30 cellular contexts compared by ENCODE assay signal in genomic region chr18:48460929-48461583, GRCh38. TPM values are rescaled to one million over a fixed set of nuclear protein-coding genes. Genes with fewer than 3 reads are reported as not detected.
A peak's percentile ranks its signal among the peaks of the same experiment; 100 is the strongest.
DNase-seq lines count a peak whose midpoint lies in the region; ATAC-seq, FAIRE-seq and TF ChIP-seq lines count a peak whose summit lies in the region.
"Had no signal": no experiment of that assay in that cellular context is flagged by ENCODE, and none has a peak within 500 bp of the region (broad histone marks: within the 10 kb centered on the region; RNA-seq: fewer than 3 reads in every experiment).

No MANE protein-coding gene starts in this region.

- H3K4ac ChIP-seq in trophoblast cell (ENCODE audit: low read depth, low read length), result no peak overlapping the region

- H3K4me2 ChIP-seq in astrocyte (ENCODE audit: low read length) (no peak overlapping the region), trophoblast cell (ENCODE audit: low read length) (no peak overlapping the region)

- H3K9me3 Mint-ChIP-seq in astrocyte (ENCODE audit: unreplicated experiment), result no peaks in the 10 kb centered on the region
- no peaks in the 10 kb centered on the region for H3K9me3 Mint-ChIP-seq in Calu3 (ENCODE audit: low read depth, unreplicated experiment)
- H3K9me3 Mint-ChIP-seq: activated CD4-positive, alpha-beta memory T cell treated with anti-CD3 and anti-CD28 coated beads, Interleukin-2, amount 10 ng/mL, durations not matched to agents 7 days and 5 days; activated naive CD8-positive, alpha-beta T cell treated with anti-CD3 and anti-CD28 coated beads, Interleukin-2, amount 10 ng/mL, durations not matched to agents 7 days and 5 days; CD8-positive, alpha-beta T cell; naive thymus-derived CD8-positive, alpha-beta T cell; stimulated activated effector memory CD8-positive, alpha-beta T cell treated with anti-CD3 and anti-CD28 coated beads, Interleukin-12 subunit alpha, Interleukin-12 subunit beta, amount 100 ng/mL, for 72 hours had no signal

- TF ChIP-seq CTCF in astrocyte (IDR thresholded peaks at IDR 0.05; ENCODE audit: insufficient read depth, low read depth, low read length) (no peak), foreskin keratinocyte (conservative IDR thresholded peaks at IDR 0.05) (no peak), Calu3 (IDR thresholded peaks at IDR 0.05; ENCODE audit: unreplicated experiment) (no peak)

- H4K12ac ChIP-seq in trophoblast cell (ENCODE audit: low read depth, low read length), result no peak overlapping the region

- intact Hi-C loops in Calu3 (cut with micrococcal nuclease; ENCODE audit: unreplicated experiment), result loop anchor here (10.0 kb wide), 1 partner anchor 526 kb away; the partner anchor contains the start of gene SMAD2

- no peak overlapping the region for H2BK5ac ChIP-seq in trophoblast cell (ENCODE audit: low read depth, low read length, poor library complexity)

- H3K9me3 ChIP-seq in astrocyte (ENCODE audit: insufficient read depth, low read depth, low read length) (no peaks in the 10 kb centered on the region), trophoblast cell (ENCODE audit: insufficient read depth, low read depth, low read length) (no peaks in the 10 kb centered on the region)
- H3K9me3 ChIP-seq: spleen had no signal

- peaks cover 23% of the 10 kb centered on the region for H3K27me3 ChIP-seq in astrocyte (ENCODE audit: insufficient read depth, low read length)
- peaks cover 17% of the 10 kb centered on the region for H3K27me3 ChIP-seq in foreskin keratinocyte
- no peaks in the 10 kb centered on the region for H3K27me3 ChIP-seq in trophoblast cell (ENCODE audit: insufficient read depth, low read length)

- no peak overlapping the region for H3K23ac ChIP-seq in trophoblast cell (ENCODE audit: low read length)

- H3K36me3 ChIP-seq in astrocyte (ENCODE audit: insufficient read depth, low read length) (no peaks in the 10 kb centered on the region), trophoblast cell (ENCODE audit: control insufficient read depth in 1 of 2, insufficient read depth in 2 of 2, low read length in 2 of 2) (no peaks in the 10 kb centered on the region)
- H3K36me3 ChIP-seq: spleen had no signal

- BruUV-seq in Calu3 (replicated peaks; lab: Mats Ljungman, UMichigan), result no TSS peak

- no peak overlapping the region for H2AFZ ChIP-seq in astrocyte (ENCODE audit: low read depth, low read length)
- H2AFZ ChIP-seq in trophoblast cell (ENCODE audit: insufficient read depth, low read length, poor library complexity), result no peak overlapping the region

- H3K36me3 Mint-ChIP-seq in astrocyte (ENCODE audit: low read depth, unreplicated experiment) (peaks cover under 1% of the 10 kb centered on the region), Calu3 (ENCODE audit: insufficient read depth, unreplicated experiment) (peaks cover 2% of the 10 kb centered on the region)
- H3K36me3 Mint-ChIP-seq: activated naive CD8-positive, alpha-beta T cell treated with anti-CD3 and anti-CD28 coated beads, Interleukin-2, amount 10 ng/mL, durations not matched to agents 7 days and 5 days; CD8-positive, alpha-beta T cell; naive thymus-derived CD8-positive, alpha-beta T cell; stimulated activated effector memory CD8-positive, alpha-beta T cell treated with anti-CD3 and anti-CD28 coated beads, Interleukin-12 subunit alpha, Interleukin-12 subunit beta, amount 100 ng/mL, for 72 hours had no signal

- peaks cover 9% of the 10 kb centered on the region for H3K4me1 ChIP-seq in astrocyte (ENCODE audit: insufficient read depth, low read length)
- no peaks in the 10 kb centered on the region for H3K4me1 ChIP-seq in foreskin keratinocyte
- peaks cover 4% of the 10 kb centered on the region in 2 experiments for H3K4me1 ChIP-seq in trophoblast cell (ENCODE audit: control insufficient read depth in 1 of 2, insufficient read depth in 2 of 2, low read length in 2 of 2)
- H3K4me1 ChIP-seq: spleen had no signal

- H3K4me1 Mint-ChIP-seq in astrocyte (ENCODE audit: low read depth, unreplicated experiment) (peaks cover 3% of the 10 kb centered on the region), Calu3 (ENCODE audit: low read depth, unreplicated experiment) (peaks cover 42% of the 10 kb centered on the region)

- H3K79me2 ChIP-seq in astrocyte (ENCODE audit: insufficient read depth, low read length), result no peaks in the 10 kb centered on the region
- no peaks in the 10 kb centered on the region for H3K79me2 ChIP-seq in trophoblast cell (ENCODE audit: control insufficient read depth, insufficient read depth, low read length, poor library complexity)

- H3K27ac ChIP-seq in astrocyte (ENCODE audit: low read depth, low read length) (no peak overlapping the region), foreskin keratinocyte (no peak overlapping the region), trophoblast cell (ENCODE audit: low read depth, low read length) (no peak overlapping the region)
- H3K27ac ChIP-seq: HL-60 had no signal

- peak; percentile 13 for ATAC-seq in foreskin keratinocyte
- ATAC-seq: CD8-positive, alpha-beta T cell; esophagus mucosa; left cardiac atrium; naive thymus-derived CD8-positive, alpha-beta T cell; stimulated activated effector memory CD8-positive, alpha-beta T cell treated with anti-CD3 and anti-CD28 coated beads, Interleukin-12 subunit alpha, Interleukin-12 subunit beta, amount 100 ng/mL, for 72 hours had no signal

- no peak overlapping the region for H3K18ac ChIP-seq in trophoblast cell (ENCODE audit: low read length)

- no peak overlapping the region for H4K8ac ChIP-seq in trophoblast cell (ENCODE audit: low read depth, low read length)

- H3K4me3 ChIP-seq in astrocyte (ENCODE audit: insufficient read depth, low read depth, low read length), result no peak overlapping the region
- no peak overlapping the region for H3K4me3 ChIP-seq in trophoblast cell (ENCODE audit: low read depth, low read length)
- H3K4me3 ChIP-seq: spleen had no signal

- H4K91ac ChIP-seq in trophoblast cell (ENCODE audit: low read depth, low read length), result no peak overlapping the region

- H3K14ac ChIP-seq in trophoblast cell (ENCODE audit: low read length), result no peak overlapping the region

- no peak overlapping the region for H2BK12ac ChIP-seq in trophoblast cell (ENCODE audit: low read length)

- WGBS in trophoblast cell (ENCODE audit: extremely low coverage, insufficient coverage, insufficient read length), result no CpG with 5 or more reads among the region's 3 CpGs

- CTCF ChIA-PET in Calu3 (lab: Charles Lee), result interaction anchor here (0.5 to 4.1 kb wide), 3 partner anchors 16 to 432 kb away, joined by 3 to 16 read pairs (median 4); no protein-coding TSS in a partner anchor

- no peak for FAIRE-seq in astrocyte (lab: Jason Lieb, UNC)
- FAIRE-seq: H54 had no signal

- no peak overlapping the region for H3K4me3 Mint-ChIP-seq in astrocyte (ENCODE audit: unreplicated experiment)
- no peak overlapping the region for H3K4me3 Mint-ChIP-seq in Calu3 (ENCODE audit: low read depth, unreplicated experiment)
- H3K4me3 Mint-ChIP-seq: activated CD4-positive, alpha-beta memory T cell treated with anti-CD3 and anti-CD28 coated beads, Interleukin-2, amount 10 ng/mL, durations not matched to agents 7 days and 5 days; activated naive CD8-positive, alpha-beta T cell treated with anti-CD3 and anti-CD28 coated beads, Interleukin-2, amount 10 ng/mL, durations not matched to agents 7 days and 5 days; CD8-positive, alpha-beta T cell; naive thymus-derived CD8-positive, alpha-beta T cell; stimulated activated effector memory CD8-positive, alpha-beta T cell treated with anti-CD3 and anti-CD28 coated beads, Interleukin-12 subunit alpha, Interleukin-12 subunit beta, amount 100 ng/mL, for 72 hours had no signal

- no peak overlapping the region for H3K9ac ChIP-seq in astrocyte (ENCODE audit: low read length)
- no peak overlapping the region for H3K9ac ChIP-seq in trophoblast cell (ENCODE audit: low read length)

- H2BK120ac ChIP-seq in trophoblast cell (ENCODE audit: insufficient read depth, low read length, poor library complexity), result no peak overlapping the region

- H4K20me1 ChIP-seq in astrocyte (ENCODE audit: insufficient read depth, low read length), result peaks cover 4% of the 10 kb centered on the region

- H3K79me1 ChIP-seq in trophoblast cell (ENCODE audit: low read length), result no peaks in the 10 kb centered on the region

- DNase-seq in NCI-H1105 treated with DMSO at 0.1 percent for 48 hours (lab: John Stamatoyannopoulos, UW), result peak; percentile 7
- no peak for DNase-seq in NCI-H1105 (lab: John Stamatoyannopoulos, UW)
- DNase-seq in astrocyte (ENCODE audit: low read depth), result peak; percentile 53
- peak in 1 of 2 donors; percentile 34 for DNase-seq in foreskin keratinocyte
- DNase-seq in trophoblast cell, result peak; percentile 51 to 60
- no peak for DNase-seq in T1000 (lab: John Stamatoyannopoulos, UW)
- no peak for DNase-seq in Calu3
- DNase-seq in activated T-cell treated with anti-CD3 and anti-CD28 coated beads, Interleukin-2, amount 50 U/mL, for 48 hours, result no peak
- DNase-seq: 8988T; activated CD4-positive, alpha-beta memory T cell treated with anti-CD3 and anti-CD28 coated beads, Interleukin-2, amount 10 ng/mL, durations not matched to agents 7 days and 5 days; activated effector memory CD4-positive, alpha-beta T cell treated with anti-CD3 and anti-CD28 coated beads, Interleukin-2, amount 50 U/mL, for 16 hours; activated naive CD8-positive, alpha-beta T cell treated with anti-CD3 and anti-CD28 coated beads, Interleukin-2, amount 10 ng/mL, durations not matched to agents 7 days and 5 days; activated T-cell treated with anti-CD3 and anti-CD28 coated beads for 4 hours; CD8-positive, alpha-beta T cell; DMS153; effector CD8-positive, alpha-beta T cell; glutamatergic neuron; left cardiac atrium; naive thymus-derived CD8-positive, alpha-beta T cell; NCI-H446; occipital lobe; retina; SIG-M5; spleen; stimulated activated CD4-positive, alpha-beta T cell treated with anti-CD3 and anti-CD28 coated beads, Interleukin-2, amount 100 ng/mL, for 48 hours; SW 1271 had no signal

- H3K27ac Mint-ChIP-seq in astrocyte (ENCODE audit: unreplicated experiment) (no peak overlapping the region), Calu3 (ENCODE audit: unreplicated experiment) (no peak overlapping the region)
- H3K27ac Mint-ChIP-seq: activated CD4-positive, alpha-beta memory T cell treated with anti-CD3 and anti-CD28 coated beads, Interleukin-2, amount 10 ng/mL, durations not matched to agents 7 days and 5 days; activated naive CD8-positive, alpha-beta T cell treated with anti-CD3 and anti-CD28 coated beads, Interleukin-2, amount 10 ng/mL, durations not matched to agents 7 days and 5 days; CD8-positive, alpha-beta T cell; stimulated activated effector memory CD8-positive, alpha-beta T cell treated with anti-CD3 and anti-CD28 coated beads, Interleukin-12 subunit alpha, Interleukin-12 subunit beta, amount 100 ng/mL, for 72 hours had no signal

- H3K27me3 Mint-ChIP-seq in astrocyte (ENCODE audit: low read depth, unreplicated experiment), result peaks cover 71% of the 10 kb centered on the region
- peaks cover 13% of the 10 kb centered on the region for H3K27me3 Mint-ChIP-seq in Calu3 (ENCODE audit: unreplicated experiment)

- H2AK5ac ChIP-seq in trophoblast cell (ENCODE audit: low read length), result no peak overlapping the region

RNA-seq across cellular contexts. Expression of gene ZBTB7C, which starts 51.9 kb away (rescaled TPM):
- 1.0 and 1.4 TPM in 2 replicates for total RNA-seq in astrocyte
- total RNA-seq in foreskin keratinocyte, result under 0.01 and 0.07 TPM in 2 replicates
- 0.02 TPM in 2 replicates for polyA plus RNA-seq in foreskin keratinocyte
- 10.2 and 10.9 TPM in 2 replicates for polyA plus RNA-seq in trophoblast cell (2013)
- not detected in 2 replicates for total RNA-seq in Calu3 (2022)
- total RNA-seq: activated naive CD8-positive, alpha-beta T cell treated with anti-CD3 and anti-CD28 coated beads, Interleukin-2, amount 10 ng/mL, durations not matched to agents 7 days and 5 days; CD8-positive, alpha-beta T cell; naive thymus-derived CD8-positive, alpha-beta T cell had no signal
- polyA plus RNA-seq: naive thymus-derived CD8-positive, alpha-beta T cell had no signal

Comparison
In these comparisons a context has a peak if more than half of its experiments do, and no peak if none do; other contexts are left out.
1. DNase-seq: peak in NCI-H1105 treated with DMSO at 0.1 percent for 48 hours (single experiment), astrocyte (single experiment) and trophoblast cell (2 of 2); none in NCI-H1105 (single experiment), T1000 (single experiment), Calu3 (single experiment) and activated T-cell treated with anti-CD3 and anti-CD28 coated beads, Interleukin-2, amount 50 U/mL, for 48 hours (0 of 2).